In the genomic region with DNA sequence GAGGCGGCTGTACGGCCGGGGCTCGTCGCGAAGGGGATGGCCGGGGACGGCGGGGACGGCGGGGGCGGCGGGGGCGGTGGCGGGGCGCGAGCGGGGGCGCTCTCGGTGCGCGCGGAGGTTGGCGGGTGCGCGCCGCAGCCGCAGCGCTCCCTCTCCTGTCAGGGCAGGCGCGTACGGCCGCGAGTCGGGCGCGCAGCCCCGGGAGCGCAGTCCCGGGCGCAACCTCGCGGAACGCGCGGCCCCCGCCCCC, we compare ENCODE assay signal across 8 cellular contexts. TPM values are rescaled to one million over a fixed set of nuclear protein-coding genes. Genes with fewer than 3 reads are reported as not detected.
DNase-seq lines count a peak whose midpoint lies in the region; ATAC-seq, FAIRE-seq and TF ChIP-seq lines count a peak whose summit lies in the region.

No MANE protein-coding gene starts in this region.

- H3K27ac ChIP-seq in CD4-positive, alpha-beta T cell (ENCODE audit: low read depth, low read length): no peak overlapping the region
- no peak overlapping the region for H3K27ac ChIP-seq in endodermal cell (ENCODE audit: low read depth, low read length)
- H3K27ac ChIP-seq in pancreas: peak overlapping the region in 3 of 4 donors; percentile 49 to 63 (median 50)

- FAIRE-seq in pancreas (lab: Jason Lieb, UNC): no peak

- intact Hi-C loops in CD4-positive, alpha-beta T cell (cut with DNase I, micrococcal nuclease): loop anchor here in 1 of 2 experiments (5.0 to 10.0 kb wide), 5 partner anchors 109 to 946 kb away; partner anchors contain the start of genes MBOAT2, ODC1, TAF1B and YWHAQ
- intact Hi-C loops in pancreas (cut with DNase I): no loop called here

- peak overlapping the region; percentile 55 for H3K4me3 ChIP-seq in NT2/D1 (ENCODE audit: insufficient read length, low read depth)
- peak overlapping the region; percentile 73 for H3K4me3 ChIP-seq in endodermal cell (ENCODE audit: low read length)
- peak overlapping the region; percentile 42 to 81 (median 62) for H3K4me3 ChIP-seq in pancreas

- no peak overlapping the region for H3K27ac Mint-ChIP-seq in CD4-positive, alpha-beta T cell
- H3K27ac Mint-ChIP-seq in endodermal cell: no peak overlapping the region

- CTCF ChIA-PET in CD4-positive, alpha-beta T cell (lab: Charles Lee): no interaction called here

- no peaks in the 10 kb centered on the region for H3K36me3 ChIP-seq in NT2/D1 (ENCODE audit: insufficient read depth, insufficient read length, low read length)
- no peaks in the 10 kb centered on the region for H3K36me3 ChIP-seq in endodermal cell (ENCODE audit: control insufficient read depth, insufficient read depth, low read length)
- no peaks in the 10 kb centered on the region for H3K36me3 ChIP-seq in pancreas

- peaks cover 4% of the 10 kb centered on the region for H3K4me1 Mint-ChIP-seq in CD4-positive, alpha-beta T cell (ENCODE audit: low read depth)
- peaks cover 5% of the 10 kb centered on the region for H3K4me1 Mint-ChIP-seq in endodermal cell

- H3K4me1 ChIP-seq in NT2/D1 (ENCODE audit: insufficient read depth, insufficient read length): peaks cover 5% of the 10 kb centered on the region
- H3K4me1 ChIP-seq in endodermal cell (ENCODE audit: control insufficient read depth, insufficient read depth, low read length): no peaks in the 10 kb centered on the region
- peaks cover 8 to 16% (median 16%) of the 10 kb centered on the region in 3 donors for H3K4me1 ChIP-seq in pancreas

- H3K9me3 ChIP-seq in CD4-positive, alpha-beta T cell (ENCODE audit: control insufficient read depth, low read length): no peaks in the 10 kb centered on the region
- no peaks in the 10 kb centered on the region for H3K9me3 ChIP-seq in NT2/D1 (ENCODE audit: insufficient read depth, low read length)
- no peaks in the 10 kb centered on the region for H3K9me3 ChIP-seq in endodermal cell (ENCODE audit: control insufficient read depth, low read length)
- H3K9me3 ChIP-seq in pancreas: no peaks in the 10 kb centered on the region

- no peaks in the 10 kb centered on the region for H3K9me3 Mint-ChIP-seq in CD4-positive, alpha-beta T cell
- no peaks in the 10 kb centered on the region for H3K9me3 Mint-ChIP-seq in endodermal cell

- peaks cover 56% of the 10 kb centered on the region for H3K27me3 Mint-ChIP-seq in CD4-positive, alpha-beta T cell
- peaks cover 47% of the 10 kb centered on the region for H3K27me3 Mint-ChIP-seq in endodermal cell (ENCODE audit: insufficient read depth)

- POLR2A ChIA-PET in CD4-positive, alpha-beta T cell (lab: Charles Lee): no interaction called here

- TF ChIP-seq CTCF in CD4-positive, alpha-beta T cell (IDR thresholded peaks at IDR 0.05): no peak
- TF ChIP-seq CTCF in endodermal cell (conservative IDR thresholded peaks at IDR 0.05) (no peak), pancreas (IDR thresholded peaks at IDR 0.05) (no peak)

- no peak for ATAC-seq in CD4-positive, alpha-beta T cell (ENCODE audit: poor library complexity)
- ATAC-seq in pancreas (no peak), GM21526 (IDR thresholded peaks at IDR 0.05; ENCODE audit: low FRiP score, unreplicated experiment) (no peak)

- no peaks in the 10 kb centered on the region for H3K36me3 Mint-ChIP-seq in CD4-positive, alpha-beta T cell (ENCODE audit: low read depth)
- H3K36me3 Mint-ChIP-seq in endodermal cell (ENCODE audit: low read depth): no peaks in the 10 kb centered on the region

- H3K27me3 ChIP-seq in CD4-positive, alpha-beta T cell (ENCODE audit: control insufficient read depth, insufficient read depth, low read length): peaks cover 23% of the 10 kb centered on the region
- H3K27me3 ChIP-seq in NT2/D1 (ENCODE audit: insufficient read depth, insufficient read length) (peaks cover 54% of the 10 kb centered on the region), endodermal cell (ENCODE audit: control insufficient read depth, insufficient read depth, low read length, poor library complexity, severe bottlenecking) (peaks cover 57% of the 10 kb centered on the region), pancreas (no peaks in the 10 kb centered on the region)

- H3K9ac ChIP-seq in NT2/D1 (ENCODE audit: insufficient read length, low read depth): peak overlapping the region; percentile 67
- H3K9ac ChIP-seq in endodermal cell (ENCODE audit: extremely low read depth, low read length, poor library complexity, severe bottlenecking): no peak overlapping the region

- WGBS in endodermal cell (ENCODE audit: insufficient coverage in 1 of 2, insufficient read length in 1 of 2), 2 experiments: 0% methylated on average over 11 to 47 of the region's 47 CpGs
- 0 to 1% methylated on average over 18 to 47 of the region's 47 CpGs for WGBS in pancreas, 2 donors

- DNase-seq in CD4-positive, alpha-beta T cell: no peak
- DNase-seq in NT2/D1 (ENCODE audit: low read depth, low spot score): no peak
- DNase-seq in endodermal cell: no peak
- no peak for DNase-seq in pancreas
- DNase-seq in T1000 (lab: John Stamatoyannopoulos, UW): no peak
- DNase-seq in superior temporal gyrus (ENCODE audit: extremely low spot score): no peak
- DNase-seq in UCSD-AML1 (lab: John Stamatoyannopoulos, UW; ENCODE audit: unreplicated experiment): no peak

- peak overlapping the region; percentile 75 for H3K4me3 Mint-ChIP-seq in CD4-positive, alpha-beta T cell
- H3K4me3 Mint-ChIP-seq in endodermal cell: peak overlapping the region; percentile 65

RNA-seq across cellular contexts. Expression of gene GRHL1, which starts 0.3 kb away (rescaled TPM):
- total RNA-seq in CD4-positive, alpha-beta T cell: under 1 TPM; 0.28 to 0.38 TPM
- total RNA-seq in endodermal cell: 1 to 10 TPM; 2.7 to 2.9 TPM
- 2.5 TPM for polyA plus RNA-seq in endodermal cell (2013, experiment 1 of 2)
- polyA plus RNA-seq in endodermal cell (2013, experiment 2 of 2): 2.2 TPM
- 1 to 10 TPM; 1.1 to 5.3 (median 2.2) TPM for total RNA-seq in pancreas
- polyA plus RNA-seq in pancreas: 1 to 10 TPM in 1 of 2 donors, under 1 TPM in 1; 0.95 to 2.4 TPM

Comparison
In these comparisons a context has a peak if more than half of its experiments do, and no peak if none do; other contexts are left out.
1. H3K27ac ChIP-seq: peak in pancreas (3 of 4); none in CD4-positive, alpha-beta T cell (single experiment) and endodermal cell (single experiment).
2. Peak in every context shown above with its lines, with median percentiles within 50 percentile points of each other: H3K4me3 ChIP-seq.